In the genomic region with DNA sequence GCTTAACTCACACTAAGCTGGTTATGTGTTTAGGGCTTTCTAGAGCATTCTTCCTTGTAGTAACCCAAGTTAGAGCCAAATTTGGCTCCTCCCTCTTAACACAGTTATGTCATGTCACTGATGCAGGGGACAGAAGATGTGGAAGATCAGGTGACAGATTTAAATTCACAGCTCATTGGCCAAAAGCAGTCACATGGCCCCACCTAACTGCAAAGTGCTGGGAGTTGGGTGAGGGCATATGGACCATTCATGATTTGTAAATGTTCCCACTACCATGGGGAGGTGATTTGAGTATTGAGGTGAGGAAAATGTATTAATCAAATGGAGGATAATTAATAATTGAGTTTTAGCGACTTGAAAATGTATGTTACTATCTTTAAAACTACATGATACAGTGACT, we compare ENCODE assay signal across 37 cellular contexts.
"Had no signal": no experiment of that assay in that cellular context is flagged by ENCODE, and none has a peak within 500 bp of the region (broad histone marks: within the 10 kb centered on the region; RNA-seq: fewer than 3 reads in every experiment).

No MANE protein-coding gene starts in this region.

- FAIRE-seq: astrocyte, TTC549 had no signal

- H3K36me3 Mint-ChIP-seq: activated CD4-positive, alpha-beta memory T cell treated with anti-CD3 and anti-CD28 coated beads for 36 hours; activated naive CD8-positive, alpha-beta T cell treated with anti-CD3 and anti-CD28 coated beads for 36 hours had no signal

- H3K4me3 ChIP-seq: body of pancreas, breast epithelium, colonic mucosa had no signal

- H3K27me3 ChIP-seq: body of pancreas, brain microvascular endothelial cell, breast epithelium, colonic mucosa had no signal

- ATAC-seq: activated CD8-positive, alpha-beta T cell treated with anti-CD3 and anti-CD28 coated beads for 36 hours; activated naive CD4-positive, alpha-beta T cell treated with anti-CD3 and anti-CD28 coated beads, Interleukin-2, amount 50 U/mL, for 72 hours; activated T-cell treated with anti-CD3 and anti-CD28 coated beads, Interleukin-2, amount 50 U/mL, for 4 hours; activated T-cell treated with anti-CD3 and anti-CD28 coated beads, Interleukin-2, amount 50 U/mL, for 72 hours; activated T-helper 17 cell treated with anti-CD3 and anti-CD28 coated beads, Interleukin-2, amount 50 U/mL, for 72 hours; body of pancreas had no signal

- H3K9me3 ChIP-seq: body of pancreas, breast epithelium, colonic mucosa had no signal

- DNase-seq: activated CD4-positive, alpha-beta memory T cell treated with anti-CD3 and anti-CD28 coated beads for 36 hours; activated CD4-positive, alpha-beta T cell treated with anti-CD3 and anti-CD28 coated beads for 4 hours; activated CD4-positive, alpha-beta T cell treated with anti-CD3 and anti-CD28 coated beads, Interleukin-2, amount 10 ng/mL, durations not matched to agents 24 days and 14 days; activated CD4-positive, alpha-beta T cell treated with anti-CD3 and anti-CD28 coated beads, Interleukin-2, amount 50 U/mL, for 1 hour; activated CD4-positive, alpha-beta T cell treated with anti-CD3 and anti-CD28 coated beads, Interleukin-2, amount 50 U/mL, for 4 hours; activated CD4-positive, CD25-positive, alpha-beta regulatory T cell treated with anti-CD3 and anti-CD28 coated beads, Interleukin-2, amount 50 U/mL, for 72 hours; activated CD8-positive, alpha-beta memory T cell treated with anti-CD3 and anti-CD28 coated beads, Interleukin-2, amount 50 U/mL, for 4 hours; activated CD8-positive, alpha-beta T cell treated with anti-CD3 and anti-CD28 coated beads for 36 hours; activated effector memory CD4-positive, alpha-beta T cell treated with anti-CD3 and anti-CD28 coated beads, Interleukin-2, amount 50 U/mL, for 16 hours; activated gamma-delta T cell treated with Interleukin-2 at 50 U/mL for 16 hours; activated naive CD4-positive, alpha-beta T cell; activated naive CD4-positive, alpha-beta T cell treated with anti-CD3 and anti-CD28 coated beads for 36 hours; activated naive CD4-positive, alpha-beta T cell treated with anti-CD3 and anti-CD28 coated beads, Interleukin-2, amount 50 U/mL, for 16 hours; activated naive CD8-positive, alpha-beta T cell treated with anti-CD3 and anti-CD28 coated beads for 36 hours; activated T-cell treated with anti-CD3 and anti-CD28 coated beads for 4 hours; activated T-cell treated with anti-CD3 and anti-CD28 coated beads, Interleukin-2, amount 50 U/mL, for 1 hour; activated T-cell treated with anti-CD3 and anti-CD28 coated beads, Interleukin-2, amount 50 U/mL, for 4 hours; activated T-cell treated with anti-CD3 and anti-CD28 coated beads, Interleukin-2, amount 50 U/mL, for 72 hours; amniotic stem cell; aorta; body of pancreas; brain microvascular endothelial cell; central memory CD4-positive, alpha-beta T cell; cerebellar nuclear complex; colonic mucosa; T-helper 1 cell; T-helper 2 cell; T-helper 9 cell had no signal

- H3K4me1 ChIP-seq: body of pancreas, breast epithelium, colonic mucosa had no signal

- H3K36me3 ChIP-seq: brain microvascular endothelial cell, breast epithelium, colonic mucosa had no signal

- H3K4me1 Mint-ChIP-seq: activated CD4-positive, alpha-beta T cell treated with anti-CD3 and anti-CD28 coated beads, Interleukin-2, amount 10 ng/mL, durations not matched to agents 24 days and 14 days; activated naive CD8-positive, alpha-beta T cell treated with anti-CD3 and anti-CD28 coated beads for 36 hours; activated T-helper 17 cell treated with anti-CD3 and anti-CD28 coated beads, Interleukin-2, amount 50 U/mL, for 72 hours had no signal

- H3K27ac ChIP-seq: body of pancreas, brain microvascular endothelial cell, breast epithelium, colonic mucosa, VCaP had no signal

- H3K9me3 Mint-ChIP-seq: activated CD4-positive, alpha-beta T cell treated with anti-CD3 and anti-CD28 coated beads, Interleukin-2, amount 10 ng/mL, durations not matched to agents 24 days and 14 days had no signal

- H3K27me3 Mint-ChIP-seq: activated CD4-positive, alpha-beta memory T cell treated with anti-CD3 and anti-CD28 coated beads for 36 hours; activated CD4-positive, alpha-beta T cell treated with anti-CD3 and anti-CD28 coated beads, Interleukin-2, amount 10 ng/mL, durations not matched to agents 24 days and 14 days; activated CD8-positive, alpha-beta T cell treated with anti-CD3 and anti-CD28 coated beads for 36 hours; activated naive CD8-positive, alpha-beta T cell treated with anti-CD3 and anti-CD28 coated beads for 36 hours; activated T-helper 17 cell treated with anti-CD3 and anti-CD28 coated beads, Interleukin-2, amount 50 U/mL, for 72 hours had no signal

- H3K27ac Mint-ChIP-seq: activated CD4-positive, alpha-beta memory T cell treated with anti-CD3 and anti-CD28 coated beads for 36 hours; activated CD4-positive, alpha-beta T cell treated with anti-CD3 and anti-CD28 coated beads, Interleukin-2, amount 10 ng/mL, durations not matched to agents 24 days and 14 days; activated CD8-positive, alpha-beta T cell treated with anti-CD3 and anti-CD28 coated beads for 36 hours; activated naive CD4-positive, alpha-beta T cell treated with anti-CD3 and anti-CD28 coated beads for 36 hours; activated naive CD4-positive, alpha-beta T cell treated with anti-CD3 and anti-CD28 coated beads, Interleukin-2, amount 50 U/mL, for 72 hours; activated naive CD8-positive, alpha-beta T cell treated with anti-CD3 and anti-CD28 coated beads for 36 hours; activated T-cell treated with anti-CD3 and anti-CD28 coated beads, Interleukin-2, amount 50 U/mL, for 72 hours; activated T-helper 1 cell treated with anti-CD3 and anti-CD28 coated beads, Interleukin-12 subunit alpha, Interleukin-12 subunit beta, Interleukin-2, Interleukin-4 antibody, amounts not matched to agents 30 ng/mL and 10 ng/mL and 1 ng/mL, durations not matched to agents 14 hours and 24 hours and 36 hours; activated T-helper 17 cell treated with anti-CD3 and anti-CD28 coated beads, Interleukin-2, amount 50 U/mL, for 72 hours; T-helper 1 cell treated with Interleukin-12 subunit alpha and Interleukin-12 subunit beta and Interleukin-4 antibody, amounts not matched to agents 30 μg/mL and 1 μg/mL, for 36 hours; T-helper 2 cell treated with Interferon-gamma antibody and Interleukin-4, amounts not matched to agents 5 μg/mL and 100 μg/mL, for 36 hours had no signal

- H3K4me3 Mint-ChIP-seq: activated CD4-positive, alpha-beta memory T cell treated with anti-CD3 and anti-CD28 coated beads for 36 hours; activated CD4-positive, alpha-beta T cell treated with anti-CD3 and anti-CD28 coated beads, Interleukin-2, amount 10 ng/mL, durations not matched to agents 24 days and 14 days; activated CD8-positive, alpha-beta T cell treated with anti-CD3 and anti-CD28 coated beads for 36 hours; activated naive CD4-positive, alpha-beta T cell treated with anti-CD3 and anti-CD28 coated beads for 36 hours; activated naive CD8-positive, alpha-beta T cell treated with anti-CD3 and anti-CD28 coated beads for 36 hours; activated T-cell treated with anti-CD3 and anti-CD28 coated beads, Interleukin-2, amount 50 U/mL, for 4 hours; activated T-cell treated with anti-CD3 and anti-CD28 coated beads, Interleukin-2, amount 50 U/mL, for 72 hours; activated T-helper 1 cell treated with anti-CD3 and anti-CD28 coated beads, Interleukin-12 subunit alpha, Interleukin-12 subunit beta, Interleukin-2, Interleukin-4 antibody, amounts not matched to agents 30 ng/mL and 10 ng/mL and 1 ng/mL, durations not matched to agents 14 hours and 24 hours and 36 hours; activated T-helper 17 cell treated with anti-CD3 and anti-CD28 coated beads, Interleukin-2, amount 50 U/mL, for 72 hours; T-helper 1 cell treated with Interleukin-12 subunit alpha and Interleukin-12 subunit beta and Interleukin-4 antibody, amounts not matched to agents 30 μg/mL and 1 μg/mL, for 36 hours; T-helper 2 cell treated with Interferon-gamma antibody and Interleukin-4, amounts not matched to agents 5 μg/mL and 100 μg/mL, for 36 hours had no signal
